Comparison of ENCODE assay signal across 8 cellular contexts in the genomic region with DNA sequence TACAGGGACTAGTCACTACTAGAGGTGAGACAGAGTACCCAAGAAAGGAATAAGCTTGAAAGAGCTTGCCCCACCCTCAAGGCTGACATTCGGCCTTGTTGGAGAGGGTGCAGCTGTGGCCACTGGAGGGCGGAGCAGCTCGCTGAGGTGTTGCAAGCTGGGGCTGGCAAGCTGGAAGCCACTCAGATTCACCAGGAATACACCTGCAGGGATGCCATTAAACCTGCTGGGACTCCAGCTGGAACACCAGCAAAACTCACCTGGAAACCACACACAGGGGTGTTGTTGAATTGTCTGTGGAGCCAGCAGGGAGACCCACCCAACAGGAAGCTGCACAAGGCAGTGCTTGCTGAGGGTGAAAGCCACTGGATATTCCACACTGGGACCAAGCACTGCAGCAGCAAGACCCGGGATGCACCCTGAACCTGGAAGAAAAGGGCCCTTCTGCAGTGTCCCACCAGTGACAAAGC. TPM values are rescaled to one million over a fixed set of nuclear protein-coding genes. Genes with fewer than 3 reads are reported as not detected.
DNase-seq lines count a peak whose midpoint lies in the region; ATAC-seq and FAIRE-seq lines count a peak whose summit lies in the region.

No MANE protein-coding gene starts in this region.

- H3K9me3 ChIP-seq in small intestine (ENCODE audit: control insufficient read depth, low read depth) = no peaks in the 10 kb centered on the region

- no peak for FAIRE-seq in small intestine (lab: Jason Lieb, UNC)

- H3K36me3 ChIP-seq in small intestine (ENCODE audit: control insufficient read depth in 2 of 2, insufficient read depth in 2 of 2, low read length in 2 of 2) = peaks cover 0 to 6% of the 10 kb centered on the region in 2 donors

- H3K27me3 ChIP-seq in small intestine (ENCODE audit: control insufficient read depth in 2 of 2, insufficient read depth in 2 of 2, low read length in 2 of 2) = no peaks in the 10 kb centered on the region

- H3K4me3 ChIP-seq in small intestine (ENCODE audit: low read depth in 1 of 2, low read length in 2 of 2) = no peak overlapping the region

- peak; percentile 66 for ATAC-seq in GM19035 (IDR thresholded peaks at IDR 0.05; ENCODE audit: unreplicated experiment)
- ATAC-seq in HG03342 (IDR thresholded peaks at IDR 0.05; ENCODE audit: unreplicated experiment) = peak; percentile 74

- no peak overlapping the region for H3K27ac ChIP-seq in small intestine (ENCODE audit: low read depth in 1 of 2, low read length in 1 of 2)

- DNase-seq in DMS53 (lab: John Stamatoyannopoulos, UW) (peak; percentile 75), NCI-H774 (lab: John Stamatoyannopoulos, UW) (peak; percentile 49), ecto neural progenitor cell (ENCODE audit: low spot score) (peak; percentile 74), small intestine (peak; percentile 63), GM19240 (ENCODE audit: insufficient read length, low spot score) (no peak), AG08396 (ENCODE audit: low spot score) (no peak)

- H3K4me1 ChIP-seq in small intestine (ENCODE audit: control insufficient read depth in 2 of 2, insufficient read depth in 1 of 2, low read depth in 1 of 2, low read length in 1 of 2) = no peaks in the 10 kb centered on the region

- 17 to 45% (median 33%) methylated on average over 4 of the region's 4 CpGs for WGBS in small intestine, 3 donors

RNA-seq across cellular contexts. Expression of gene KCTD18, which starts 26.1 kb away (rescaled TPM):
- polyA plus RNA-seq in small intestine = 10 to 100 TPM in 2 of 3 donors, 1 to 10 TPM in 1; 8.6 to 11.6 (median 10.4) TPM

RNA-seq across cellular contexts. Expression of gene SGO2, which starts 42.2 kb away (rescaled TPM):
- polyA plus RNA-seq in small intestine = 1 to 10 TPM in 1 of 3 donors, under 1 TPM in 2; 0.27 to 6.0 (median 0.45) TPM

Comparison
In these comparisons a context has a peak if more than half of its experiments do, and no peak if none do; other contexts are left out.
1. DNase-seq: peak in DMS53 (single experiment), NCI-H774 (single experiment), ecto neural progenitor cell (single experiment) and small intestine (single experiment); none in GM19240 (single experiment) and AG08396 (single experiment).